In the genomic region with DNA sequence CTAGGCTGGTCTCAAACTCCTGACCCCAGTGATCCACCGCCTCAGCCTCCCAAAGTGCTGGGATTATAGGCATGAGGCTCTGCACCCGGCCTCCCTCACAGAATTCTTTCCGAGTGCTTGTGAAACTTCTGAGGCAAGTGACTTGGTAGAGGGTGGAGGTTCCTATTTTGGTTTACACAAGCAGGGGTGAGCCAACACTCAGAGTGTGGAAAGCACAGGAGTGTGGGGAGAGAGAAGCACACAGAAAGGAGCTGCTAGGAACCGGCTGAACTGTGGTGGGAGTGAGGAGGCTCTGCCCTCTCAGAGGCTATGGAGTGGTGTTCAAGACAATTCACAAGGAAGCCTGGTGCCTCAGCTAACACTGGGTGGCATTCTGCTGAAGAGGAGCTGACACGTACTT, we compare ENCODE assay signal across 1 cellular context.
TF ChIP-seq lines count a peak whose summit lies in the region.

No MANE protein-coding gene starts in this region.

TF ChIP-seq in HepG2, 621 proteins besides CTCF, POLR2A, EP300 and RAD21 (continued from another document):
- TF ChIP-seq, protein P1, sequence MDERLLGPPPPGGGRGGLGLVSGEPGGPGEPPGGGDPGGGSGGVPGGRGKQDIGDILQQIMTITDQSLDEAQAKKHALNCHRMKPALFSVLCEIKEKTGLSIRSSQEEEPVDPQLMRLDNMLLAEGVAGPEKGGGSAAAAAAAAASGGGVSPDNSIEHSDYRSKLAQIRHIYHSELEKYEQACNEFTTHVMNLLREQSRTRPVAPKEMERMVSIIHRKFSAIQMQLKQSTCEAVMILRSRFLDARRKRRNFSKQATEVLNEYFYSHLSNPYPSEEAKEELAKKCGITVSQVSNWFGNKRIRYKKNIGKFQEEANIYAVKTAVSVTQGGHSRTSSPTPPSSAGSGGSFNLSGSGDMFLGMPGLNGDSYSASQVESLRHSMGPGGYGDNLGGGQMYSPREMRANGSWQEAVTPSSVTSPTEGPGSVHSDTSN (CRISPR knock-in tag; IDR thresholded peaks at IDR 0.05), result no peak
- no peak for TF ChIP-seq BRCA1 (CRISPR knock-in tag; IDR thresholded peaks at IDR 0.05)
- TF ChIP-seq JUND (CRISPR knock-in tag; IDR thresholded peaks at IDR 0.05), result no peak
- no peak for TF ChIP-seq ZNF83 (CRISPR knock-in tag; IDR thresholded peaks at IDR 0.05; ENCODE audit: borderline replicate concordance)
- no peak for TF ChIP-seq MAFG (CRISPR knock-in tag; IDR thresholded peaks at IDR 0.05)
- no peak for TF ChIP-seq SIN3A (IDR thresholded peaks at IDR 0.05; ENCODE audit: borderline replicate concordance, low read depth, low read length)
- TF ChIP-seq, protein P2, sequence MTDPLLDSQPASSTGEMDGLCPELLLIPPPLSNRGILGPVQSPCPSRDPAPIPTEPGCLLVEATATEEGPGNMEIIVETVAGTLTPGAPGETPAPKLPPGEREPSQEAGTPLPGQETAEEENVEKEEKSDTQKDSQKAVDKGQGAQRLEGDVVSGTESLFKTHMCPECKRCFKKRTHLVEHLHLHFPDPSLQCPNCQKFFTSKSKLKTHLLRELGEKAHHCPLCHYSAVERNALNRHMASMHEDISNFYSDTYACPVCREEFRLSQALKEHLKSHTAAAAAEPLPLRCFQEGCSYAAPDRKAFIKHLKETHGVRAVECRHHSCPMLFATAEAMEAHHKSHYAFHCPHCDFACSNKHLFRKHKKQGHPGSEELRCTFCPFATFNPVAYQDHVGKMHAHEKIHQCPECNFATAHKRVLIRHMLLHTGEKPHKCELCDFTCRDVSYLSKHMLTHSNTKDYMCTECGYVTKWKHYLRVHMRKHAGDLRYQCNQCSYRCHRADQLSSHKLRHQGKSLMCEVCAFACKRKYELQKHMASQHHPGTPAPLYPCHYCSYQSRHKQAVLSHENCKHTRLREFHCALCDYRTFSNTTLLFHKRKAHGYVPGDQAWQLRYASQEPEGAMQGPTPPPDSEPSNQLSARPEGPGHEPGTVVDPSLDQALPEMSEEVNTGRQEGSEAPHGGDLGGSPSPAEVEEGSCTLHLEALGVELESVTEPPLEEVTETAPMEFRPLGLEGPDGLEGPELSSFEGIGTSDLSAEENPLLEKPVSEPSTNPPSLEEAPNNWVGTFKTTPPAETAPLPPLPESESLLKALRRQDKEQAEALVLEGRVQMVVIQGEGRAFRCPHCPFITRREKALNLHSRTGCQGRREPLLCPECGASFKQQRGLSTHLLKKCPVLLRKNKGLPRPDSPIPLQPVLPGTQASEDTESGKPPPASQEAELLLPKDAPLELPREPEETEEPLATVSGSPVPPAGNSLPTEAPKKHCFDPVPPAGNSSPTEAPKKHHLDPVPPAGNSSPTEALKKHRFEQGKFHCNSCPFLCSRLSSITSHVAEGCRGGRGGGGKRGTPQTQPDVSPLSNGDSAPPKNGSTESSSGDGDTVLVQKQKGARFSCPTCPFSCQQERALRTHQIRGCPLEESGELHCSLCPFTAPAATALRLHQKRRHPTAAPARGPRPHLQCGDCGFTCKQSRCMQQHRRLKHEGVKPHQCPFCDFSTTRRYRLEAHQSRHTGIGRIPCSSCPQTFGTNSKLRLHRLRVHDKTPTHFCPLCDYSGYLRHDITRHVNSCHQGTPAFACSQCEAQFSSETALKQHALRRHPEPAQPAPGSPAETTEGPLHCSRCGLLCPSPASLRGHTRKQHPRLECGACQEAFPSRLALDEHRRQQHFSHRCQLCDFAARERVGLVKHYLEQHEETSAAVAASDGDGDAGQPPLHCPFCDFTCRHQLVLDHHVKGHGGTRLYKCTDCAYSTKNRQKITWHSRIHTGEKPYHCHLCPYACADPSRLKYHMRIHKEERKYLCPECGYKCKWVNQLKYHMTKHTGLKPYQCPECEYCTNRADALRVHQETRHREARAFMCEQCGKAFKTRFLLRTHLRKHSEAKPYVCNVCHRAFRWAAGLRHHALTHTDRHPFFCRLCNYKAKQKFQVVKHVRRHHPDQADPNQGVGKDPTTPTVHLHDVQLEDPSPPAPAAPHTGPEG (CRISPR knock-in tag; IDR thresholded peaks at IDR 0.05), result no peak
- TF ChIP-seq, protein P3, sequence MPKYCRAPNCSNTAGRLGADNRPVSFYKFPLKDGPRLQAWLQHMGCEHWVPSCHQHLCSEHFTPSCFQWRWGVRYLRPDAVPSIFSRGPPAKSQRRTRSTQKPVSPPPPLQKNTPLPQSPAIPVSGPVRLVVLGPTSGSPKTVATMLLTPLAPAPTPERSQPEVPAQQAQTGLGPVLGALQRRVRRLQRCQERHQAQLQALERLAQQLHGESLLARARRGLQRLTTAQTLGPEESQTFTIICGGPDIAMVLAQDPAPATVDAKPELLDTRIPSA (CRISPR knock-in tag; IDR thresholded peaks at IDR 0.05; ENCODE audit: borderline replicate concordance), result no peak
- TF ChIP-seq MYC (CRISPR knock-in tag; IDR thresholded peaks at IDR 0.05; ENCODE audit: borderline replicate concordance), result no peak
- TF ChIP-seq, protein P4, sequence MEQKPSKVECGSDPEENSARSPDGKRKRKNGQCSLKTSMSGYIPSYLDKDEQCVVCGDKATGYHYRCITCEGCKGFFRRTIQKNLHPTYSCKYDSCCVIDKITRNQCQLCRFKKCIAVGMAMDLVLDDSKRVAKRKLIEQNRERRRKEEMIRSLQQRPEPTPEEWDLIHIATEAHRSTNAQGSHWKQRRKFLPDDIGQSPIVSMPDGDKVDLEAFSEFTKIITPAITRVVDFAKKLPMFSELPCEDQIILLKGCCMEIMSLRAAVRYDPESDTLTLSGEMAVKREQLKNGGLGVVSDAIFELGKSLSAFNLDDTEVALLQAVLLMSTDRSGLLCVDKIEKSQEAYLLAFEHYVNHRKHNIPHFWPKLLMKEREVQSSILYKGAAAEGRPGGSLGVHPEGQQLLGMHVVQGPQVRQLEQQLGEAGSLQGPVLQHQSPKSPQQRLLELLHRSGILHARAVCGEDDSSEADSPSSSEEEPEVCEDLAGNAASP (CRISPR knock-in tag; IDR thresholded peaks at IDR 0.05; ENCODE audit: borderline replicate concordance), result no peak
- TF ChIP-seq, protein P5, sequence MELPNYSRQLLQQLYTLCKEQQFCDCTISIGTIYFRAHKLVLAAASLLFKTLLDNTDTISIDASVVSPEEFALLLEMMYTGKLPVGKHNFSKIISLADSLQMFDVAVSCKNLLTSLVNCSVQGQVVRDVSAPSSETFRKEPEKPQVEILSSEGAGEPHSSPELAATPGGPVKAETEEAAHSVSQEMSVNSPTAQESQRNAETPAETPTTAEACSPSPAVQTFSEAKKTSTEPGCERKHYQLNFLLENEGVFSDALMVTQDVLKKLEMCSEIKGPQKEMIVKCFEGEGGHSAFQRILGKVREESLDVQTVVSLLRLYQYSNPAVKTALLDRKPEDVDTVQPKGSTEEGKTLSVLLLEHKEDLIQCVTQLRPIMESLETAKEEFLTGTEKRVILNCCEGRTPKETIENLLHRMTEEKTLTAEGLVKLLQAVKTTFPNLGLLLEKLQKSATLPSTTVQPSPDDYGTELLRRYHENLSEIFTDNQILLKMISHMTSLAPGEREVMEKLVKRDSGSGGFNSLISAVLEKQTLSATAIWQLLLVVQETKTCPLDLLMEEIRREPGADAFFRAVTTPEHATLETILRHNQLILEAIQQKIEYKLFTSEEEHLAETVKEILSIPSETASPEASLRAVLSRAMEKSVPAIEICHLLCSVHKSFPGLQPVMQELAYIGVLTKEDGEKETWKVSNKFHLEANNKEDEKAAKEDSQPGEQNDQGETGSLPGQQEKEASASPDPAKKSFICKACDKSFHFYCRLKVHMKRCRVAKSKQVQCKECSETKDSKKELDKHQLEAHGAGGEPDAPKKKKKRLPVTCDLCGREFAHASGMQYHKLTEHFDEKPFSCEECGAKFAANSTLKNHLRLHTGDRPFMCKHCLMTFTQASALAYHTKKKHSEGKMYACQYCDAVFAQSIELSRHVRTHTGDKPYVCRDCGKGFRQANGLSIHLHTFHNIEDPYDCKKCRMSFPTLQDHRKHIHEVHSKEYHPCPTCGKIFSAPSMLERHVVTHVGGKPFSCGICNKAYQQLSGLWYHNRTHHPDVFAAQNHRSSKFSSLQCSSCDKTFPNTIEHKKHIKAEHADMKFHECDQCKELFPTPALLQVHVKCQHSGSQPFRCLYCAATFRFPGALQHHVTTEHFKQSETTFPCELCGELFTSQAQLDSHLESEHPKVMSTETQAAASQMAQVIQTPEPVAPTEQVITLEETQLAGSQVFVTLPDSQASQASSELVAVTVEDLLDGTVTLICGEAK (IDR thresholded peaks at IDR 0.05), result no peak
- TF ChIP-seq, protein P5 (CRISPR knock-in tag; IDR thresholded peaks at IDR 0.05), result no peak
- TF ChIP-seq, protein P6, sequence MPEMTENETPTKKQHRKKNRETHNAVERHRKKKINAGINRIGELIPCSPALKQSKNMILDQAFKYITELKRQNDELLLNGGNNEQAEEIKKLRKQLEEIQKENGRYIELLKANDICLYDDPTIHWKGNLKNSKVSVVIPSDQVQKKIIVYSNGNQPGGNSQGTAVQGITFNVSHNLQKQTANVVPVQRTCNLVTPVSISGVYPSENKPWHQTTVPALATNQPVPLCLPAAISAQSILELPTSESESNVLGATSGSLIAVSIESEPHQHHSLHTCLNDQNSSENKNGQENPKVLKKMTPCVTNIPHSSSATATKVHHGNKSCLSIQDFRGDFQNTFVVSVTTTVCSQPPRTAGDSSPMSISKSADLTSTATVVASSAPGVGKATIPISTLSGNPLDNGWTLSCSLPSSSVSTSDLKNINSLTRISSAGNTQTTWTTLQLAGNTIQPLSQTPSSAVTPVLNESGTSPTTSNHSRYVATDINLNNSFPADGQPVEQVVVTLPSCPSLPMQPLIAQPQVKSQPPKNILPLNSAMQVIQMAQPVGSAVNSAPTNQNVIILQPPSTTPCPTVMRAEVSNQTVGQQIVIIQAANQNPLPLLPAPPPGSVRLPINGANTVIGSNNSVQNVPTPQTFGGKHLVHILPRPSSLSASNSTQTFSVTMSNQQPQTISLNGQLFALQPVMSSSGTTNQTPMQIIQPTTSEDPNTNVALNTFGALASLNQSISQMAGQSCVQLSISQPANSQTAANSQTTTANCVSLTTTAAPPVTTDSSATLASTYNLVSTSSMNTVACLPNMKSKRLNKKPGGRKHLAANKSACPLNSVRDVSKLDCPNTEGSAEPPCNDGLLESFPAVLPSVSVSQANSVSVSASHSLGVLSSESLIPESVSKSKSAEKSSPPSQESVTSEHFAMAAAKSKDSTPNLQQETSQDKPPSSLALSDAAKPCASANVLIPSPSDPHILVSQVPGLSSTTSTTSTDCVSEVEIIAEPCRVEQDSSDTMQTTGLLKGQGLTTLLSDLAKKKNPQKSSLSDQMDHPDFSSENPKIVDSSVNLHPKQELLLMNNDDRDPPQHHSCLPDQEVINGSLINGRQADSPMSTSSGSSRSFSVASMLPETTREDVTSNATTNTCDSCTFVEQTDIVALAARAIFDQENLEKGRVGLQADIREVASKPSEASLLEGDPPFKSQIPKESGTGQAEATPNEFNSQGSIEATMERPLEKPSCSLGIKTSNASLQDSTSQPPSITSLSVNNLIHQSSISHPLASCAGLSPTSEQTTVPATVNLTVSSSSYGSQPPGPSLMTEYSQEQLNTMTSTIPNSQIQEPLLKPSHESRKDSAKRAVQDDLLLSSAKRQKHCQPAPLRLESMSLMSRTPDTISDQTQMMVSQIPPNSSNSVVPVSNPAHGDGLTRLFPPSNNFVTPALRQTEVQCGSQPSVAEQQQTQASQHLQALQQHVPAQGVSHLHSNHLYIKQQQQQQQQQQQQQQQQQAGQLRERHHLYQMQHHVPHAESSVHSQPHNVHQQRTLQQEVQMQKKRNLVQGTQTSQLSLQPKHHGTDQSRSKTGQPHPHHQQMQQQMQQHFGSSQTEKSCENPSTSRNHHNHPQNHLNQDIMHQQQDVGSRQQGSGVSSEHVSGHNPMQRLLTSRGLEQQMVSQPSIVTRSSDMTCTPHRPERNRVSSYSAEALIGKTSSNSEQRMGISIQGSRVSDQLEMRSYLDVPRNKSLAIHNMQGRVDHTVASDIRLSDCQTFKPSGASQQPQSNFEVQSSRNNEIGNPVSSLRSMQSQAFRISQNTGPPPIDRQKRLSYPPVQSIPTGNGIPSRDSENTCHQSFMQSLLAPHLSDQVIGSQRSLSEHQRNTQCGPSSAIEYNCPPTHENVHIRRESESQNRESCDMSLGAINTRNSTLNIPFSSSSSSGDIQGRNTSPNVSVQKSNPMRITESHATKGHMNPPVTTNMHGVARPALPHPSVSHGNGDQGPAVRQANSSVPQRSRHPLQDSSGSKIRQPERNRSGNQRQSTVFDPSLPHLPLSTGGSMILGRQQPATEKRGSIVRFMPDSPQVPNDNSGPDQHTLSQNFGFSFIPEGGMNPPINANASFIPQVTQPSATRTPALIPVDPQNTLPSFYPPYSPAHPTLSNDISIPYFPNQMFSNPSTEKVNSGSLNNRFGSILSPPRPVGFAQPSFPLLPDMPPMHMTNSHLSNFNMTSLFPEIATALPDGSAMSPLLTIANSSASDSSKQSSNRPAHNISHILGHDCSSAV (CRISPR knock-in tag; IDR thresholded peaks at IDR 0.05; ENCODE audit: borderline replicate concordance), result no peak
- no peak for TF ChIP-seq PCBP1 (IDR thresholded peaks at IDR 0.05; ENCODE audit: borderline replicate concordance, low read depth, low read length)
